Comparison of ENCODE assay signal across 22 cellular contexts in genomic region chr4:54719378-54719777, GRCh38.
DNase-seq lines count a peak whose midpoint lies in the region; ATAC-seq, FAIRE-seq and TF ChIP-seq lines count a peak whose summit lies in the region.
"Had no signal": no experiment of that assay in that cellular context is flagged by ENCODE, and none has a peak within 500 bp of the region (broad histone marks: within the 10 kb centered on the region; RNA-seq: fewer than 3 reads in every experiment).

No MANE protein-coding gene starts in this region.

- H3K79me2 ChIP-seq in astrocyte (ENCODE audit: insufficient read depth, low read length), result no peaks in the 10 kb centered on the region

- H2AFZ ChIP-seq in astrocyte (ENCODE audit: low read depth, low read length), result no peak overlapping the region
- H2AFZ ChIP-seq: PC-9 had no signal

- H3K9me3 ChIP-seq in astrocyte (ENCODE audit: insufficient read depth, low read depth, low read length), result no peaks in the 10 kb centered on the region

- H3K4me3 Mint-ChIP-seq in astrocyte (ENCODE audit: unreplicated experiment) (no peak overlapping the region), HFFc6 (no peak overlapping the region)
- H3K4me3 Mint-ChIP-seq: H9 had no signal

- no peak overlapping the region for H3K4me3 ChIP-seq in astrocyte (ENCODE audit: insufficient read depth, low read depth, low read length)
- H3K4me3 ChIP-seq: PC-9 had no signal

- no peaks in the 10 kb centered on the region for H3K9me3 Mint-ChIP-seq in astrocyte (ENCODE audit: unreplicated experiment)
- no peaks in the 10 kb centered on the region for H3K9me3 Mint-ChIP-seq in HFFc6
- H3K9me3 Mint-ChIP-seq: H9 had no signal

- H3K36me3 ChIP-seq in astrocyte (ENCODE audit: insufficient read depth, low read length), result no peaks in the 10 kb centered on the region

- H3K27ac Mint-ChIP-seq in astrocyte (ENCODE audit: unreplicated experiment) (no peak overlapping the region), HFFc6 (no peak overlapping the region)
- H3K27ac Mint-ChIP-seq: H9 had no signal

- TF ChIP-seq CTCF in astrocyte (IDR thresholded peaks at IDR 0.05; ENCODE audit: insufficient read depth, low read depth, low read length) (no peak), HFFc6 (IDR thresholded peaks at IDR 0.05) (no peak)

- H3K27me3 ChIP-seq in astrocyte (ENCODE audit: insufficient read depth, low read length), result no peaks in the 10 kb centered on the region

- H3K27me3 Mint-ChIP-seq in astrocyte (ENCODE audit: low read depth, unreplicated experiment) (no peaks in the 10 kb centered on the region), HFFc6 (ENCODE audit: insufficient read depth) (peaks cover 5% of the 10 kb centered on the region)

- no peak for TF ChIP-seq POLR2A in erythroblast (IDR thresholded peaks at IDR 0.05; ENCODE audit: low read length)

- ATAC-seq in left colon, result no peak

- no peak overlapping the region for H3K27ac ChIP-seq in astrocyte (ENCODE audit: low read depth, low read length)
- H3K27ac ChIP-seq: C4-2B, HL-60, PC-9 had no signal

- H3K4me1 Mint-ChIP-seq in astrocyte (ENCODE audit: low read depth, unreplicated experiment) (peaks cover 6% of the 10 kb centered on the region), HFFc6 (ENCODE audit: low read depth) (no peaks in the 10 kb centered on the region)

- intact Hi-C loops in left colon (cut with DNase I, micrococcal nuclease), result no loop called here

- H3K36me3 Mint-ChIP-seq in astrocyte (ENCODE audit: low read depth, unreplicated experiment), result no peaks in the 10 kb centered on the region
- no peaks in the 10 kb centered on the region for H3K36me3 Mint-ChIP-seq in HFFc6 (ENCODE audit: low read depth)

- no peaks in the 10 kb centered on the region for H4K20me1 ChIP-seq in astrocyte (ENCODE audit: insufficient read depth, low read length)

- H3K4me1 ChIP-seq in astrocyte (ENCODE audit: insufficient read depth, low read length), result peaks cover 12% of the 10 kb centered on the region

- no peak overlapping the region for H3K9ac ChIP-seq in astrocyte (ENCODE audit: low read length)

- FAIRE-seq in astrocyte (lab: Jason Lieb, UNC), result no peak
- FAIRE-seq: D721Med, HTR-8/SVneo had no signal

- DNase-seq in EH (ENCODE audit: low read depth) (peak; percentile 42), NCI-H226 (peak; percentile 70), astrocyte (ENCODE audit: low read depth) (peak; percentile 4), erythroblast (lab: John Stamatoyannopoulos, UW) (peak; percentile 24 to 32), left colon (no peak), HFFc6 (no peak)
- no peak for DNase-seq in central memory CD4-positive, alpha-beta T cell
- DNase-seq: 8988T, DMS53, H9, MV-4-11, NCI-H1105 treated with DMSO at 0.1 percent for 48 hours, NCI-H2081, NCI-H446 treated with DMSO at 0.1 percent for 48 hours, NCI-H526 treated with DMSO at 0.1 percent for 48 hours, PC-9, RPMI8226, SHP77 had no signal

- H3K4me2 ChIP-seq in astrocyte (ENCODE audit: low read length), result peak overlapping the region; percentile 38
- H3K4me2 ChIP-seq: PC-9 had no signal

Comparison
In these comparisons a context has a peak if more than half of its experiments do, and no peak if none do; other contexts are left out.
1. DNase-seq: peak in EH (single experiment), NCI-H226 (single experiment), astrocyte (single experiment) and erythroblast (2 of 2); none in left colon (0 of 2), HFFc6 (single experiment) and central memory CD4-positive, alpha-beta T cell (single experiment).